Comparison of ENCODE assay signal across 8 cellular contexts in the genomic region with DNA sequence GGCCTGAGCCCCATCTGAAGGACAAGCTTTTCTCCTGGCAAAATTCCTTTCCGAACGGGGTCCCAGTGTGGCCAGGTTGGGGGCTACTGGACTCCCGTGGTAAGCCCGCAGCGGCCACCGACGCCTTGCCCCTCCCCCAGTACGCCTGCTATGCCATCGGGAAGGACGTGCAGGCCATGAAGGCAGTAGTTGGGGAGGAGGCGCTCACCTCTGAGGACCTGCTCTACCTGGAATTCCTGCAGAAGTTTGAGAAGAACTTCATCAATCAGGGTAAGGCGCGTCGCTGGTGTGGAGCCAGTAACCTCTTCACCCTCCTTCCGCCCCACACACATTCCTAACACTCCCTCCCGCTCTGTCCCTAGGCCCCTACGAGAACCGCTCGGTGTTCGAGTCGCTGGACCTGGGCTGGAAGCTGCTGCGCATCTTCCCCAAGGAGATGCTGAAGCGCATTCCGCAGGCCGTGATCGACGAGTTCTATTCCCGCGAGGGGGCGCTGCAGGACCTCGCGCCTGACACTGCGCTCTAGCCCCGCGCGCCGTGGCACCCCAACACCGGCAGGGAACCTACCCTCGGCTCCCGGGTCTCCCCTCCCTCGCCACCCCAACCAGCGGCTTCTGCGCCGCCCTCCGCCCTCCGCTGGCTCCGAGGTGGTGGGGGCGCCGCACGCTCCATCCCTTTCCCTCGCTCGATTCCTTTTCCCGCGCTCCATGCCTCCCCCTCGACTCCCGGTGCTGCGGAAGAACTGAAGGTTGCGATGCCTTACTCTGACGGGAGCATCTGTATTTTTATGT. TPM values are rescaled to one million over a fixed set of nuclear protein-coding genes. Genes with fewer than 3 reads are reported as not detected.
DNase-seq lines count a peak whose midpoint lies in the region; FAIRE-seq and TF ChIP-seq lines count a peak whose summit lies in the region.

No MANE protein-coding gene starts in this region.

- H3K9ac ChIP-seq in muscle layer of colon (ENCODE audit: low read length): no peak overlapping the region

- H3K27me3 ChIP-seq in muscle layer of colon (ENCODE audit: control insufficient read depth in 1 of 2, insufficient read depth in 2 of 2, low read length in 2 of 2): peaks cover 6 to 18% of the 10 kb centered on the region in 2 donors

- peak overlapping the region; percentile 53 to 64 for H3K4me3 ChIP-seq in muscle layer of colon (ENCODE audit: low read depth in 1 of 2, low read length in 2 of 2)

- no peak for FAIRE-seq in H54 (lab: Jason Lieb, UNC)

- no peaks in the 10 kb centered on the region for H3K9me3 ChIP-seq in muscle layer of colon (ENCODE audit: low read length)

- no peak overlapping the region for H3K27ac ChIP-seq in muscle layer of colon (ENCODE audit: low read depth, low read length)

- DNase-seq in Daoy (ENCODE audit: low read depth): peak; percentile 75
- peak; percentile 63 for DNase-seq in H54 (ENCODE audit: insufficient read length, low spot score)
- DNase-seq in NCI-H146 treated with DMSO at 0.1 percent for 48 hours (lab: John Stamatoyannopoulos, UW; ENCODE audit: unreplicated experiment): peak; percentile 53
- DNase-seq in activated T-cell treated with anti-CD3 and anti-CD28 coated beads for 24 hours (ENCODE audit: low read depth): peak; percentile 79
- peak; percentile 88 to 93 for DNase-seq in erythroblast (lab: John Stamatoyannopoulos, UW)
- peak; percentile 64 to 72 for DNase-seq in stimulated activated CD8-positive, alpha-beta memory T cell treated with anti-CD3 and anti-CD28 coated beads, Interleukin-7, amount 100 ng/mL, for 1 hour (ENCODE audit: low read depth in 2 of 2)
- no peak for DNase-seq in SHP77 treated with DMSO at 0.1 percent for 48 hours (lab: John Stamatoyannopoulos, UW)

- TF ChIP-seq POLR2A in H54 (IDR thresholded peaks at IDR 0.05; ENCODE audit: low read depth, low read length) (no peak), erythroblast (IDR thresholded peaks at IDR 0.05; ENCODE audit: low read length) (no peak)

- no peaks in the 10 kb centered on the region for H3K36me3 ChIP-seq in muscle layer of colon (ENCODE audit: insufficient read depth, low read length)

- peaks cover 3% of the 10 kb centered on the region for H3K4me1 ChIP-seq in muscle layer of colon (ENCODE audit: insufficient read depth, low read length)

RNA-seq across cellular contexts. Expression of a gene that starts 13.6 kb away (rescaled TPM):
- total RNA-seq in Daoy (2014; rRNA removed; shearing (Covaris generic)): not detected in 2 replicates

RNA-seq across cellular contexts. Expression of a gene that starts 29.1 kb away (rescaled TPM):
- 0.40 TPM in 1 of 2 replicates, not detected in the other for total RNA-seq in Daoy (2014; rRNA removed; shearing (Covaris generic))

RNA-seq across cellular contexts. Expression of a gene that starts 29.9 kb away (rescaled TPM):
- total RNA-seq in Daoy (2014; rRNA removed; shearing (Covaris generic)): 22.3 and 23.9 TPM in 2 replicates
